ENCODE assay signal across 18 cellular contexts in the genomic region with DNA sequence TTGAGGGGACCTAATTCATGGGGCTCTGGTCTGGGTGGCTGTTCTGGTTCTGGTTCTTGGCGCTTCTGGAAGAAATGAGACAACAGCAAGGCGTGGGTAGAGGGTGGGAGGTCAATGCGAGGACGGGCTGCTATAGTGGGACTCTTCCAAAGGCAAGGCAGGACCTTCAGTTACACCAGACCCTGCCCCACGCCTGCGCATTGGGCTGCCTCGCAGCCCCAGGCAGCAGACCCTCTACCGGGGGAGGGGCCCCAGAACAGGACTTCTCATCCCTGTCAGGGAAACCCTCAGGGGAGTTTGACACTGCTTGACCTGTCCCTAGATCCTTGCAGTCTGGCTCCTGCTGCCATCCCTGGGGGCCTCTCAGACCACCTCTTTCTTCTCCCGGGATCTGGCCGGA. TPM values are rescaled to one million over a fixed set of nuclear protein-coding genes. Genes with fewer than 3 reads are reported as not detected.
A peak's percentile ranks its signal among the peaks of the same experiment; 100 is the strongest.
DNase-seq lines count a peak whose midpoint lies in the region; ATAC-seq and TF ChIP-seq lines count a peak whose summit lies in the region.
"Had no signal": no experiment of that assay in that cellular context is flagged by ENCODE, and none has a peak within 500 bp of the region (broad histone marks: within the 10 kb centered on the region; RNA-seq: fewer than 3 reads in every experiment).

No MANE protein-coding gene starts in this region.

- no peaks in the 10 kb centered on the region for H3K27me3 Mint-ChIP-seq in activated CD8-positive, alpha-beta T cell treated with anti-CD3 and anti-CD28 coated beads, Interleukin-2, amount 10 ng/mL, durations not matched to agents 7 days and 5 days (ENCODE audit: low read depth)
- H3K27me3 Mint-ChIP-seq: stimulated activated naive CD8-positive, alpha-beta T cell treated with anti-CD3 and anti-CD28 coated beads, Interleukin-15, amount 100 ng/mL, for 72 hours had no signal

- DNase-seq in right atrium auricular region (ENCODE audit: low spot score) = peak; percentile 44
- DNase-seq in Right ventricle myocardium superior = no peak
- no peak for DNase-seq in activated CD8-positive, alpha-beta T cell treated with anti-CD3 and anti-CD28 coated beads, Interleukin-2, amount 10 ng/mL, durations not matched to agents 7 days and 5 days
- DNase-seq in mesenteric fat pad (ENCODE audit: low spot score) = peak; percentile 89
- no peak for DNase-seq in stimulated activated CD4-positive, alpha-beta T cell treated with anti-CD3 and anti-CD28 coated beads, Interleukin-12 subunit alpha, Interleukin-12 subunit beta, amount 100 ng/mL, for 4 hours
- DNase-seq in DMS79 treated with DMSO at 0.1 percent for 48 hours (lab: John Stamatoyannopoulos, UW) = no peak
- DNase-seq: COR-L47; H9; NCI-H187 treated with DMSO at 0.1 percent for 48 hours; NCI-H446; NK-92 treated with Interleukin-12 subunit alpha and Interleukin-12 subunit beta, amount 100 ng/mL, for 24 hours; nucleus accumbens; RPMI8226; SW 1271; uterus had no signal

- H3K4me1 ChIP-seq in right atrium auricular region = peaks cover 0 to 21% of the 10 kb centered on the region in 2 donors
- H3K4me1 ChIP-seq: uterus had no signal

- no peak for ATAC-seq in Right ventricle myocardium superior (ENCODE audit: poor library complexity)
- ATAC-seq in activated CD8-positive, alpha-beta T cell treated with anti-CD3 and anti-CD28 coated beads, Interleukin-2, amount 10 ng/mL, durations not matched to agents 7 days and 5 days = no peak
- no peak for ATAC-seq in HG03457 (IDR thresholded peaks at IDR 0.05; ENCODE audit: unreplicated experiment)
- ATAC-seq in HG03108 (IDR thresholded peaks at IDR 0.05; ENCODE audit: unreplicated experiment) = no peak
- ATAC-seq: stimulated activated naive CD8-positive, alpha-beta T cell treated with anti-CD3 and anti-CD28 coated beads, Interleukin-15, amount 100 ng/mL, for 72 hours had no signal

- H3K4me3 ChIP-seq in right atrium auricular region = no peak overlapping the region
- H3K4me3 ChIP-seq: uterus had no signal

- H3K27ac ChIP-seq in right atrium auricular region = no peak overlapping the region
- H3K27ac ChIP-seq: uterus had no signal

- H3K9me3 Mint-ChIP-seq in activated CD8-positive, alpha-beta T cell treated with anti-CD3 and anti-CD28 coated beads, Interleukin-2, amount 10 ng/mL, durations not matched to agents 7 days and 5 days (ENCODE audit: insufficient read depth) = no peaks in the 10 kb centered on the region
- H3K9me3 Mint-ChIP-seq: H9; stimulated activated naive CD8-positive, alpha-beta T cell treated with anti-CD3 and anti-CD28 coated beads, Interleukin-15, amount 100 ng/mL, for 72 hours had no signal

- no peak for TF ChIP-seq CTCF in right atrium auricular region (IDR thresholded peaks at IDR 0.05)

- no peak overlapping the region for H3K4me3 Mint-ChIP-seq in activated CD8-positive, alpha-beta T cell treated with anti-CD3 and anti-CD28 coated beads, Interleukin-2, amount 10 ng/mL, durations not matched to agents 7 days and 5 days
- H3K4me3 Mint-ChIP-seq: H9; stimulated activated naive CD8-positive, alpha-beta T cell treated with anti-CD3 and anti-CD28 coated beads, Interleukin-15, amount 100 ng/mL, for 72 hours had no signal

- peaks cover 57% of the 10 kb centered on the region for H3K4me1 Mint-ChIP-seq in activated CD8-positive, alpha-beta T cell treated with anti-CD3 and anti-CD28 coated beads, Interleukin-2, amount 10 ng/mL, durations not matched to agents 7 days and 5 days (ENCODE audit: low read depth)
- H3K4me1 Mint-ChIP-seq: H9 had no signal

- peak overlapping the region; percentile 56 for H3K27ac Mint-ChIP-seq in activated CD8-positive, alpha-beta T cell treated with anti-CD3 and anti-CD28 coated beads, Interleukin-2, amount 10 ng/mL, durations not matched to agents 7 days and 5 days
- H3K27ac Mint-ChIP-seq: H9 had no signal

- H3K36me3 ChIP-seq in right atrium auricular region = peaks cover 15% of the 10 kb centered on the region
- H3K36me3 ChIP-seq: uterus had no signal

- POLR2A ChIA-PET in activated CD8-positive, alpha-beta T cell treated with anti-CD3 and anti-CD28 coated beads, Interleukin-2, amount 10 ng/mL, durations not matched to agents 7 days and 5 days (lab: Charles Lee) = interaction anchor here (2.2 kb wide), 1 partner anchor 9 kb away, joined by 9 read pairs; no protein-coding TSS in a partner anchor

- H3K27me3 ChIP-seq in right atrium auricular region = no peaks in the 10 kb centered on the region
- H3K27me3 ChIP-seq: uterus had no signal

- peaks cover 52% of the 10 kb centered on the region for H3K36me3 Mint-ChIP-seq in activated CD8-positive, alpha-beta T cell treated with anti-CD3 and anti-CD28 coated beads, Interleukin-2, amount 10 ng/mL, durations not matched to agents 7 days and 5 days (ENCODE audit: low read depth)

- no peaks in the 10 kb centered on the region for H3K9me3 ChIP-seq in right atrium auricular region
- H3K9me3 ChIP-seq: uterus had no signal

- CTCF ChIA-PET in activated CD8-positive, alpha-beta T cell treated with anti-CD3 and anti-CD28 coated beads, Interleukin-2, amount 10 ng/mL, durations not matched to agents 7 days and 5 days (lab: Charles Lee) = interaction anchor here (1.5 kb wide), 1 partner anchor 80 kb away, joined by 3 read pairs; no protein-coding TSS in a partner anchor

- intact Hi-C loops in Right ventricle myocardium superior (cut with DNase I) = no loop called here

RNA-seq across cellular contexts. Expression of a gene that starts 18.5 kb away (rescaled TPM):
- total RNA-seq in right atrium auricular region (100 to 1,000 TPM; 185 to 202 TPM), Right ventricle myocardium superior (178 TPM), mesenteric fat pad (184 TPM)
- total RNA-seq in activated CD8-positive, alpha-beta T cell treated with anti-CD3 and anti-CD28 coated beads, Interleukin-2, amount 10 ng/mL, durations not matched to agents 7 days and 5 days = 10 to 100 TPM; 87.6 to 92.7 TPM

RNA-seq across cellular contexts. Expression of a gene that starts 47.6 kb away (rescaled TPM):
- total RNA-seq in right atrium auricular region = 10 to 100 TPM; 21.5 to 36.4 TPM
- 26.2 TPM for total RNA-seq in Right ventricle myocardium superior
- 10 to 100 TPM; 19.5 to 19.6 TPM for total RNA-seq in activated CD8-positive, alpha-beta T cell treated with anti-CD3 and anti-CD28 coated beads, Interleukin-2, amount 10 ng/mL, durations not matched to agents 7 days and 5 days
- 38.7 TPM for total RNA-seq in mesenteric fat pad

RNA-seq across cellular contexts. Expression of a gene that starts 47.8 kb away (rescaled TPM):
- 100 to 1,000 TPM; 164 to 165 TPM for total RNA-seq in right atrium auricular region
- 202 TPM for total RNA-seq in Right ventricle myocardium superior
- 100 to 1,000 TPM; 481 to 495 TPM for total RNA-seq in activated CD8-positive, alpha-beta T cell treated with anti-CD3 and anti-CD28 coated beads, Interleukin-2, amount 10 ng/mL, durations not matched to agents 7 days and 5 days
- 631 TPM for total RNA-seq in mesenteric fat pad

Comparison
In these comparisons a context has a peak if more than half of its experiments do, and no peak if none do; other contexts are left out.
1. DNase-seq: peak in right atrium auricular region (single experiment) and mesenteric fat pad (single experiment); none in Right ventricle myocardium superior (single experiment), activated CD8-positive, alpha-beta T cell treated with anti-CD3 and anti-CD28 coated beads, Interleukin-2, amount 10 ng/mL, durations not matched to agents 7 days and 5 days (single experiment), stimulated activated CD4-positive, alpha-beta T cell treated with anti-CD3 and anti-CD28 coated beads, Interleukin-12 subunit alpha, Interleukin-12 subunit beta, amount 100 ng/mL, for 4 hours (single experiment) and DMS79 treated with DMSO at 0.1 percent for 48 hours (single experiment).